ENCODE assay signal across 10 cellular contexts in the genomic region with DNA sequence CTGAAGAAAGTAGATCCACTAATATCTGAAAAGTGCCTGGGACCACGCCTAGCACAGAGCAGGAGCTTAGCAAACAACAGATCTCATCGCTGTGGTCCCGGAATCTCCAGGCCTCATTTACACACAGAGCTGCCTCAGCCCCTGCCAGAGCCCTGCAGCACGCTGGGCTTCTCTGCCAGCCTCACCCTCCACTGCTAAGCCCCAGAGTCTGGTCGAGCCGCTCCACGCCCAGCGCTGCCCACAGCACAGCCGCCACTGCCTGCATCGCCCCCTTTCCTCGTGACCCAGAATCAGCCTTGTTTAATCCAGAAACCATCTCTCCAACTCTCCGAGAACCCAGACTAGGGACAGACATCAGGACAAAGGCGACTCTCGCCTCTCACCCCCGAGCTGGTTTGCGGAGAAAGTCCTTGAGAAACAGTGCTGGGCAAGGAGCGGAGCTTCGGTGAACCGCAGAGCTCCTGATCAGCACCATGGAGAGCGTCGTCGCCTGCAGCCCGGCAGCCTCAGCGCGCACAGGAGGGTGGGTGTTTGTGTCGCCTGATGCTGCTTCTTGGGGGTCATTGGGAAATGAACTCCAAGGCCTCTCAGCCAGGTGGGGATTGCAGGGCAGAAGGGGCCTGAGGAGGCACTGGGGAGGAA.
A peak's percentile ranks its signal among the peaks of the same experiment; 100 is the strongest.
DNase-seq lines count a peak whose midpoint lies in the region; ATAC-seq, FAIRE-seq and TF ChIP-seq lines count a peak whose summit lies in the region.
"Had no signal": no experiment of that assay in that cellular context is flagged by ENCODE, and none has a peak within 500 bp of the region (broad histone marks: within the 10 kb centered on the region; RNA-seq: fewer than 3 reads in every experiment).

No MANE protein-coding gene starts in this region.

- no peaks in the 10 kb centered on the region; the same call in 1 of the 2 replicates for H4K20me1 ChIP-seq in HepG2 (ENCODE audit: insufficient read depth, low read length)
- H4K20me1 ChIP-seq: BLaER1 had no signal

- H3K9me3 ChIP-seq in HepG2 (ENCODE audit: low read length) (no peaks in the 10 kb centered on the region), right lobe of liver (no peaks in the 10 kb centered on the region)

- H3K4me2 ChIP-seq in HepG2 (ENCODE audit: low read depth, low read length), result no peak overlapping the region
- H3K4me2 ChIP-seq: BLaER1 had no signal

- peaks cover 2% of the 10 kb centered on the region for H3K27me3 Mint-ChIP-seq in activated CD8-positive, alpha-beta T cell treated with anti-CD3 and anti-CD28 coated beads for 36 hours
- H3K27me3 Mint-ChIP-seq in CD14-positive monocyte (ENCODE audit: low read depth in 3 of 3), result peaks cover 2 to 3% (median 2%) of the 10 kb centered on the region in 3 donors

- no peaks in the 10 kb centered on the region for H3K9me3 Mint-ChIP-seq in activated CD8-positive, alpha-beta T cell treated with anti-CD3 and anti-CD28 coated beads for 36 hours
- peaks cover 0 to 3% (median 0%) of the 10 kb centered on the region in 7 donors for H3K9me3 Mint-ChIP-seq in CD14-positive monocyte

- no peak for FAIRE-seq in HepG2 (lab: Jason Lieb, UNC)
- FAIRE-seq in urothelium cell line (lab: Jason Lieb, UNC), result no peak

- intact Hi-C loops in HepG2 (cut with micrococcal nuclease; ENCODE audit: unreplicated experiment) (no loop called here), right lobe of liver (cut with DNase I) (no loop called here), CD14-positive monocyte (cut with micrococcal nuclease) (no loop called here)
- intact Hi-C loops in activated CD8-positive, alpha-beta T cell treated with anti-CD3 and anti-CD28 coated beads for 36 hours (cut with micrococcal nuclease), result no loop called here

- ATAC-seq in HepG2 (peak; percentile 50), right lobe of liver (no peak)
- ATAC-seq in activated CD8-positive, alpha-beta T cell treated with anti-CD3 and anti-CD28 coated beads for 36 hours, result no peak

- POLR2A ChIA-PET in HepG2 (lab: Yijun Ruan, JAX), result no interaction called here
- POLR2A ChIA-PET in activated CD8-positive, alpha-beta T cell treated with anti-CD3 and anti-CD28 coated beads for 36 hours (lab: Charles Lee), result no interaction called here

- H3K79me2 ChIP-seq in HepG2 (ENCODE audit: insufficient read depth, low read length), result no peaks in the 10 kb centered on the region

- no peak overlapping the region for H3K4me3 Mint-ChIP-seq in activated CD8-positive, alpha-beta T cell treated with anti-CD3 and anti-CD28 coated beads for 36 hours
- H3K4me3 Mint-ChIP-seq in CD14-positive monocyte, result no peak overlapping the region

- TF ChIP-seq POLR2A in HepG2 (IDR thresholded peaks at IDR 0.05; ENCODE audit: insufficient read depth in 1 of 2, low read depth in 2 of 2, low read length in 2 of 2), result no peak
- no peak for TF ChIP-seq POLR2A in right lobe of liver (IDR thresholded peaks at IDR 0.05)

- H3K9ac ChIP-seq in HepG2 (ENCODE audit: insufficient read depth, low read depth, low read length), result no peak overlapping the region
- H3K9ac ChIP-seq: BLaER1 had no signal

- TF ChIP-seq EP300 in HepG2 (IDR thresholded peaks at IDR 0.05; ENCODE audit: low read depth in 2 of 2, low read length in 2 of 2) (no peak), HepG2 (CRISPR knock-in tag; IDR thresholded peaks at IDR 0.05; ENCODE audit: borderline replicate concordance) (no peak)

- in situ Hi-C loops in HepG2 (cut with HindIII; ENCODE audit: extremely low pct_ligation_motif_present, low pct_unique_long_range_greater_than_20kb), result no loop called here

- H3K4me1 ChIP-seq in HepG2 (ENCODE audit: insufficient read depth, low read length), result no peaks in the 10 kb centered on the region
- H3K4me1 ChIP-seq in right lobe of liver, result no peaks in the 10 kb centered on the region
- H3K4me1 ChIP-seq: BLaER1 had no signal

- no peak overlapping the region for H2AFZ ChIP-seq in HepG2 (ENCODE audit: low read length)

- H3K4me3 ChIP-seq in HepG2 (replicated peaks in 1 of 3; ENCODE audit: insufficient read depth in 1 of 3, low read depth in 2 of 3, low read length in 3 of 3) (no peak overlapping the region), right lobe of liver (no peak overlapping the region)
- H3K4me3 ChIP-seq: BLaER1 had no signal

- no peaks in the 10 kb centered on the region for H3K4me1 Mint-ChIP-seq in activated CD8-positive, alpha-beta T cell treated with anti-CD3 and anti-CD28 coated beads for 36 hours (ENCODE audit: low read depth)
- H3K4me1 Mint-ChIP-seq in CD14-positive monocyte, result no peaks in the 10 kb centered on the region

- H3K36me3 Mint-ChIP-seq in activated CD8-positive, alpha-beta T cell treated with anti-CD3 and anti-CD28 coated beads for 36 hours (ENCODE audit: low read depth), result no peaks in the 10 kb centered on the region
- no peaks in the 10 kb centered on the region for H3K36me3 Mint-ChIP-seq in CD14-positive monocyte

- H3K27ac ChIP-seq in HepG2 (ENCODE audit: extremely low read length, insufficient read depth, low read length) (no peak overlapping the region), right lobe of liver (no peak overlapping the region)
- H3K27ac ChIP-seq: BLaER1 had no signal

- H3K36me3 ChIP-seq in HepG2 (replicated peaks in 1 of 2; ENCODE audit: control insufficient read depth in 1 of 2, insufficient read depth in 2 of 2, low read length in 2 of 2), result no peaks in the 10 kb centered on the region
- H3K36me3 ChIP-seq in right lobe of liver, result no peaks in the 10 kb centered on the region
- H3K36me3 ChIP-seq: BLaER1 had no signal

- BruUV-seq in HepG2 (replicated peaks; lab: Mats Ljungman, UMichigan), result no TSS peak

- peaks cover 3 to 23% of the 10 kb centered on the region in 2 experiments; a peak in 3 of 5 replicates for H3K27me3 ChIP-seq in HepG2 (ENCODE audit: control insufficient read depth in 1 of 2, insufficient read depth in 2 of 2, low read length in 2 of 2)
- H3K27me3 ChIP-seq in right lobe of liver, result no peaks in the 10 kb centered on the region
- H3K27me3 ChIP-seq: BLaER1 had no signal

- TF ChIP-seq CTCF in HepG2 (CRISPR knock-in tag; IDR thresholded peaks at IDR 0.05) (no peak), right lobe of liver (IDR thresholded peaks at IDR 0.05) (no peak), CD14-positive monocyte (IDR thresholded peaks at IDR 0.05) (no peak)
- TF ChIP-seq CTCF in activated CD8-positive, alpha-beta T cell treated with anti-CD3 and anti-CD28 coated beads for 36 hours (IDR thresholded peaks at IDR 0.05), result no peak

- H3K27ac Mint-ChIP-seq in activated CD8-positive, alpha-beta T cell treated with anti-CD3 and anti-CD28 coated beads for 36 hours, result no peak overlapping the region
- no peak overlapping the region for H3K27ac Mint-ChIP-seq in CD14-positive monocyte

- CTCF ChIA-PET in HepG2 (lab: Yijun Ruan, JAX; ENCODE audit: low intra/inter-chr PET ratio, low total read pairs), result no interaction called here
- CTCF ChIA-PET in activated CD8-positive, alpha-beta T cell treated with anti-CD3 and anti-CD28 coated beads for 36 hours (lab: Charles Lee), result interaction anchor here (1.3 kb wide), 1 partner anchor 337 kb away, joined by 3 read pairs; no protein-coding TSS in a partner anchor

- WGBS in HepG2 (ENCODE audit: low lambda C conversion rate), result 58% methylated on average over 13 of the region's 26 CpGs
- 10% methylated on average over 2 of the region's 26 CpGs for WGBS in right lobe of liver (ENCODE audit: insufficient coverage, low coverage, low lambda C conversion rate, missing lambda C conversion rate)

- no peak for TF ChIP-seq RAD21 in HepG2 (CRISPR knock-in tag; IDR thresholded peaks at IDR 0.05)

- DNase-seq in HepG2 (ENCODE audit: low spot score), result no peak
- no peak for DNase-seq in right lobe of liver
- DNase-seq in activated CD8-positive, alpha-beta T cell treated with anti-CD3 and anti-CD28 coated beads for 36 hours, result peak; percentile 18
- peak; percentile 54 for DNase-seq in hepatic stellate cell (ENCODE audit: low spot score)
- peak; percentile 55 for DNase-seq in urothelium cell line (ENCODE audit: low spot score)
- no peak for DNase-seq in T-helper 9 cell
- DNase-seq in CD14-positive monocyte (ENCODE audit: low spot score), result no peak
- DNase-seq in superior temporal gyrus (ENCODE audit: extremely low spot score), result no peak
- DNase-seq: MV-4-11 had no signal

TF ChIP-seq in HepG2, 621 proteins besides CTCF, POLR2A, EP300 and RAD21 (continues in another document):
- TF ChIP-seq ISX (CRISPR knock-in tag; conservative IDR thresholded peaks at IDR 0.05) (no peak), RELA (CRISPR knock-in tag; IDR thresholded peaks at IDR 0.05) (no peak), ZNF383 (CRISPR knock-in tag; IDR thresholded peaks at IDR 0.05; ENCODE audit: borderline replicate concordance) (no peak), ZNF703 (CRISPR knock-in tag; IDR thresholded peaks at IDR 0.05; ENCODE audit: borderline replicate concordance) (no peak), YEATS4 (CRISPR knock-in tag; IDR thresholded peaks at IDR 0.05; ENCODE audit: borderline replicate concordance) (no peak), U2AF2 (IDR thresholded peaks at IDR 0.05; ENCODE audit: low read depth, low read length) (no peak)
- TF ChIP-seq, protein P1, sequence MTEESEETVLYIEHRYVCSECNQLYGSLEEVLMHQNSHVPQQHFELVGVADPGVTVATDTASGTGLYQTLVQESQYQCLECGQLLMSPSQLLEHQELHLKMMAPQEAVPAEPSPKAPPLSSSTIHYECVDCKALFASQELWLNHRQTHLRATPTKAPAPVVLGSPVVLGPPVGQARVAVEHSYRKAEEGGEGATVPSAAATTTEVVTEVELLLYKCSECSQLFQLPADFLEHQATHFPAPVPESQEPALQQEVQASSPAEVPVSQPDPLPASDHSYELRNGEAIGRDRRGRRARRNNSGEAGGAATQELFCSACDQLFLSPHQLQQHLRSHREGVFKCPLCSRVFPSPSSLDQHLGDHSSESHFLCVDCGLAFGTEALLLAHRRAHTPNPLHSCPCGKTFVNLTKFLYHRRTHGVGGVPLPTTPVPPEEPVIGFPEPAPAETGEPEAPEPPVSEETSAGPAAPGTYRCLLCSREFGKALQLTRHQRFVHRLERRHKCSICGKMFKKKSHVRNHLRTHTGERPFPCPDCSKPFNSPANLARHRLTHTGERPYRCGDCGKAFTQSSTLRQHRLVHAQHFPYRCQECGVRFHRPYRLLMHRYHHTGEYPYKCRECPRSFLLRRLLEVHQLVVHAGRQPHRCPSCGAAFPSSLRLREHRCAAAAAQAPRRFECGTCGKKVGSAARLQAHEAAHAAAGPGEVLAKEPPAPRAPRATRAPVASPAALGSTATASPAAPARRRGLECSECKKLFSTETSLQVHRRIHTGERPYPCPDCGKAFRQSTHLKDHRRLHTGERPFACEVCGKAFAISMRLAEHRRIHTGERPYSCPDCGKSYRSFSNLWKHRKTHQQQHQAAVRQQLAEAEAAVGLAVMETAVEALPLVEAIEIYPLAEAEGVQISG (CRISPR knock-in tag; IDR thresholded peaks at IDR 0.05), result peak; percentile 60; the same call in 1 of the 2 replicates
- TF ChIP-seq, protein P2, sequence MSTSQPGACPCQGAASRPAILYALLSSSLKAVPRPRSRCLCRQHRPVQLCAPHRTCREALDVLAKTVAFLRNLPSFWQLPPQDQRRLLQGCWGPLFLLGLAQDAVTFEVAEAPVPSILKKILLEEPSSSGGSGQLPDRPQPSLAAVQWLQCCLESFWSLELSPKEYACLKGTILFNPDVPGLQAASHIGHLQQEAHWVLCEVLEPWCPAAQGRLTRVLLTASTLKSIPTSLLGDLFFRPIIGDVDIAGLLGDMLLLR (CRISPR knock-in tag; IDR thresholded peaks at IDR 0.05), result no peak

Comparison
In these comparisons a context has a peak if more than half of its experiments do, and no peak if none do; other contexts are left out.
1. DNase-seq: peak in activated CD8-positive, alpha-beta T cell treated with anti-CD3 and anti-CD28 coated beads for 36 hours (single experiment), hepatic stellate cell (single experiment) and urothelium cell line (single experiment); none in HepG2 (single experiment), right lobe of liver (0 of 3), T-helper 9 cell (single experiment), CD14-positive monocyte (single experiment) and superior temporal gyrus (single experiment).